In the genomic region with DNA sequence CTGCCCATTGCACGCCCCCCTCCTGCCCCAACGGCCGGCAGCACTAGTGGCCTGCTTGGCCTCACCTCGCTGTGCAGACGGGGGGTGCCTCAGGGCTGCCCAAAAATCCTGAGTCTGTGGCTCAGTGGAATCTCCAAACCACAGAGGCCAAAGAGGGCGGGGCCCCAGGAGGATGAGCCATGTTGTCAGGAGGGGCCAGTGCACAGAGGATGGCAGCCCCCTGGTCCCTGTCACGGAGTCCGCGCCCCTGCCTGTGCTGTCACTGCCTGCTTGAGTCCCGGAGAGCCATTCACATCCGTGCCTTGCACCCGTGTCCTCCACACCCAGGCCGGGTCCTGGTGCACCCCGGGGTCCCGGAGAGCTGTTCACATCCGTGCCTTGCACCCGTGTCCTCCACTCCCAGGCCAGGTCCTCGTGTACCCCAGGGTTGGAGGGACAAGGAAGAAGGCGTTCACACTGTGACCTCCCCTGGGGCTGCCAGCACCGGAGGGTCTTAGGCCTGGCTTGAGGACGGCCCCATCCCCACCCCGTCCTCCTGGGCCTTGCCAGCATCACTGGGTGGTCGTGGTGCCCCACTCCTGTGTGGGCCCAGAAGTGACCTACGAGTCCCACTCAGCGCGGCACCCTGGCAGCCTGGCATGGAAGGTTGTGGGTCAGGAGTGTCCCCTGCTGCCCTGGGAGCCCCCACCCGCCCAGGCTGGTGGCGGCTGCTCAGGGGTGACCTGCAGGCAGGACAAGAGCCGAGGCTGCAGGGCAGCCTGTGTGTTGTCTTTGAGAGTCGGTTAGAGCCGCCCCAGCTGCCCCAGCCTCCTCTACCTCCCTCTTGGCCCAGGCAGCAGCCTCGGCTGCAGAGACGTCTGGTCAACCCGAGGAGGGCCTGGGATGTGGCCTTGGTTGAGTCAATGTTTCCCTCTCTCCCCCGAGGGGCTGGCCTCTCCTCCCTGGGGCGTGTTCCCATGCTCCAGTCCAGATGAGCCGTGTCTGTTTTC, we compare ENCODE assay signal across 16 cellular contexts. TPM values are rescaled to one million over a fixed set of nuclear protein-coding genes. Genes with fewer than 3 reads are reported as not detected.
A peak's percentile ranks its signal among the peaks of the same experiment; 100 is the strongest.
DNase-seq lines count a peak whose midpoint lies in the region; ATAC-seq lines count a peak whose summit lies in the region.
"Had no signal": no experiment of that assay in that cellular context is flagged by ENCODE, and none has a peak within 500 bp of the region (broad histone marks: within the 10 kb centered on the region; RNA-seq: fewer than 3 reads in every experiment).

No MANE protein-coding gene starts in this region.

- DNase-seq in activated T-cell treated with anti-CD3 and anti-CD28 coated beads, Interleukin-2, amount 50 U/mL, for 1 hour: peak; percentile 14
- DNase-seq in activated T-cell treated with anti-CD3 and anti-CD28 coated beads, Interleukin-2, amount 50 U/mL, for 72 hours: no peak
- peak; percentile 75 for DNase-seq in M059J (ENCODE audit: low read depth)
- DNase-seq in cardiac septum (ENCODE audit: low spot score): peak; percentile 66
- DNase-seq in stimulated activated CD8-positive, alpha-beta memory T cell treated with anti-CD3 and anti-CD28 coated beads, Interleukin-4, amount 100 ng/mL, for 48 hours: peak; percentile 19
- no peak for DNase-seq in cerebellar nuclear complex (lab: John Stamatoyannopoulos, UW)
- DNase-seq in stimulated activated CD4-positive, alpha-beta T cell treated with anti-CD3 and anti-CD28 coated beads, Interleukin-4, amount 100 ng/mL, for 4 hours: no peak
- DNase-seq: dermis blood vessel endothelial cell, mammary epithelial cell, NCI-H1417 treated with DMSO at 0.1 percent for 48 hours, nephron progenitor cell had no signal

- H3K4me3 Mint-ChIP-seq in activated T-cell treated with anti-CD3 and anti-CD28 coated beads, Interleukin-2, amount 50 U/mL, for 72 hours: no peak overlapping the region
- H3K4me3 Mint-ChIP-seq: nephron progenitor cell; stimulated activated naive CD8-positive, alpha-beta T cell treated with anti-CD3 and anti-CD28 coated beads, Interleukin-15, Interleukin-2, amounts not matched to agents 100 ng/mL and 50 ng/mL, for 24 hours had no signal

- no peaks in the 10 kb centered on the region for H3K27me3 Mint-ChIP-seq in activated T-cell treated with anti-CD3 and anti-CD28 coated beads, Interleukin-2, amount 50 U/mL, for 72 hours (ENCODE audit: low read depth)

- peaks cover 0 to 2% of the 10 kb centered on the region in 2 donors for H3K36me3 Mint-ChIP-seq in activated T-cell treated with anti-CD3 and anti-CD28 coated beads, Interleukin-2, amount 50 U/mL, for 72 hours (ENCODE audit: insufficient read depth in 2 of 2)

- no peak overlapping the region for H3K27ac Mint-ChIP-seq in activated T-cell treated with anti-CD3 and anti-CD28 coated beads, Interleukin-2, amount 50 U/mL, for 72 hours
- H3K27ac Mint-ChIP-seq: nephron progenitor cell; stimulated activated naive CD8-positive, alpha-beta T cell treated with anti-CD3 and anti-CD28 coated beads, Interleukin-15, Interleukin-2, amounts not matched to agents 100 ng/mL and 50 ng/mL, for 24 hours had no signal

- no peak for ATAC-seq in activated T-cell treated with anti-CD3 and anti-CD28 coated beads, Interleukin-2, amount 50 U/mL, for 72 hours (replicated peaks in 1 of 2)
- ATAC-seq in GM18861 (IDR thresholded peaks at IDR 0.05; ENCODE audit: unreplicated experiment): no peak
- ATAC-seq: HCT116 had no signal

- H3K9me3 Mint-ChIP-seq in activated T-cell treated with anti-CD3 and anti-CD28 coated beads, Interleukin-2, amount 50 U/mL, for 72 hours: peaks cover 10 to 12% of the 10 kb centered on the region in 2 donors

- H3K4me1 Mint-ChIP-seq in activated T-cell treated with anti-CD3 and anti-CD28 coated beads, Interleukin-2, amount 50 U/mL, for 72 hours (ENCODE audit: low read depth): no peaks in the 10 kb centered on the region

- intact Hi-C loops in cardiac septum (cut with DNase I): no loop called here

RNA-seq across cellular contexts. Expression of gene MUC5AC, which starts 36.1 kb away (rescaled TPM):
- total RNA-seq in activated T-cell treated with anti-CD3 and anti-CD28 coated beads, Interleukin-2, amount 50 U/mL, for 72 hours: not detected
- not detected in 2 replicates for total RNA-seq in M059J (2014; rRNA removed; shearing (Covaris generic))
- total RNA-seq in cardiac septum: not detected
- total RNA-seq: dermis blood vessel endothelial cell, mammary epithelial cell, NCI-H460 had no signal

RNA-seq across cellular contexts. Expression of gene MUC2, which starts 47.0 kb away (rescaled TPM):
- total RNA-seq in activated T-cell treated with anti-CD3 and anti-CD28 coated beads, Interleukin-2, amount 50 U/mL, for 72 hours: not detected
- not detected in 2 replicates for total RNA-seq in M059J (2014; rRNA removed; shearing (Covaris generic))
- total RNA-seq in cardiac septum: 0.03 TPM
- total RNA-seq: dermis blood vessel endothelial cell, mammary epithelial cell, NCI-H460, sciatic nerve had no signal

Comparison
In these comparisons a context has a peak if more than half of its experiments do, and no peak if none do; other contexts are left out.
1. DNase-seq: peak in activated T-cell treated with anti-CD3 and anti-CD28 coated beads, Interleukin-2, amount 50 U/mL, for 1 hour (single experiment), M059J (single experiment), cardiac septum (single experiment) and stimulated activated CD8-positive, alpha-beta memory T cell treated with anti-CD3 and anti-CD28 coated beads, Interleukin-4, amount 100 ng/mL, for 48 hours (single experiment); none in activated T-cell treated with anti-CD3 and anti-CD28 coated beads, Interleukin-2, amount 50 U/mL, for 72 hours (0 of 2), cerebellar nuclear complex (0 of 2) and stimulated activated CD4-positive, alpha-beta T cell treated with anti-CD3 and anti-CD28 coated beads, Interleukin-4, amount 100 ng/mL, for 4 hours (0 of 2).